ENCODE assay signal across 21 cellular contexts in the genomic region with DNA sequence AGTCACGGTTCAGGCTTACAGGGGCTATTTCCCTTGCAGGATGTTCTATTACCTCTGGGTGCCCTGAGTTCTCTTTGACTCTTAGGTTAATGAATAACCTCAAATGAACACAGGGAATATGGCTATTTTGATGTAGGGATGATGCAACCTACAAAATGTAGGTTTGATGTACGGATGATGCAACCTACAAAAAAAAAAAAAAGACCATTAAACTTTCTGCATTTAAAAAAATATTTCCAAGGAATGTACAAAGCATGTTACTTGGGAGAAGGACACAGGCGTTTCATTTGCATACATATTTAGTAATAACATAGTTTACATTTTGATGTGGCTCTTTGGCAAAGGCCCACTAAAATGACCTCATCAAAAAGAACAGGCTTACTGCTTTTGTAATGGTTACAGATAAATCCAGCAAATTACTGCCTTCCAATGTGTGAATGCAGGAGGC. TPM values are rescaled to one million over a fixed set of nuclear protein-coding genes. Genes with fewer than 3 reads are reported as not detected.
DNase-seq lines count a peak whose midpoint lies in the region; ATAC-seq, FAIRE-seq and TF ChIP-seq lines count a peak whose summit lies in the region.
"Had no signal": no experiment of that assay in that cellular context is flagged by ENCODE, and none has a peak within 500 bp of the region (broad histone marks: within the 10 kb centered on the region; RNA-seq: fewer than 3 reads in every experiment).

No MANE protein-coding gene starts in this region.

- H3K27ac ChIP-seq in liver (ENCODE audit: low read depth in 1 of 2, low read length in 2 of 2), result no peak overlapping the region
- H3K27ac ChIP-seq in neuronal stem cell (replicated peaks; ENCODE audit: low read length), result no peak overlapping the region
- H3K27ac ChIP-seq: neural progenitor cell had no signal

- no peak for TF ChIP-seq CTCF in liver (IDR thresholded peaks at IDR 0.05; ENCODE audit: low read depth, low read length, missing input control)

- no peak overlapping the region for H3K23ac ChIP-seq in neuronal stem cell (ENCODE audit: low read depth, low read length, poor library complexity)

- H3K36me3 Mint-ChIP-seq in activated CD4-positive, alpha-beta memory T cell treated with anti-CD3 and anti-CD28 coated beads for 36 hours, result no peaks in the 10 kb centered on the region
- H3K36me3 Mint-ChIP-seq: activated naive CD8-positive, alpha-beta T cell; neural progenitor cell had no signal

- H3K14ac ChIP-seq in neuronal stem cell (ENCODE audit: low read length), result no peak overlapping the region

- no peak overlapping the region for H2AFZ ChIP-seq in neuronal stem cell (ENCODE audit: low read length)
- H2AFZ ChIP-seq: neural progenitor cell had no signal

- in situ Hi-C loops in Caki2 (cut with HindIII; ENCODE audit: low pct_unique_long_range_greater_than_20kb, low sequenced_read_pairs), result no loop called here

- DNase-seq in Caki2 (ENCODE audit: low read depth) (peak; percentile 69), NCI-H69 (lab: John Stamatoyannopoulos, UW) (peak; percentile 87), fibroblast of gingiva (ENCODE audit: low read depth) (peak; percentile 84), neuronal stem cell (ENCODE audit: low spot score) (no peak), left ventricle myocardium superior (no peak), frontal cortex (ENCODE audit: low spot score in 2 of 2) (no peak)
- DNase-seq in activated CD4-positive, alpha-beta memory T cell treated with anti-CD3 and anti-CD28 coated beads for 36 hours, result no peak
- DNase-seq: activated CD4-positive, alpha-beta T cell treated with anti-CD3 and anti-CD28 coated beads for 48 hours; activated T-cell treated with anti-CD3 and anti-CD28 coated beads for 4 hours; central memory CD4-positive, alpha-beta T cell; NCI-H1092 treated with DMSO at 0.1 percent for 48 hours; NCI-H226; Right ventricle myocardium superior; stimulated activated naive CD4-positive, alpha-beta T cell had no signal

- H3K4me2 ChIP-seq in neuronal stem cell (ENCODE audit: insufficient read depth, low read length, poor library complexity, severe bottlenecking), result no peak overlapping the region
- H3K4me2 ChIP-seq: neural progenitor cell had no signal

- intact Hi-C loops in activated CD4-positive, alpha-beta memory T cell treated with anti-CD3 and anti-CD28 coated beads for 36 hours (cut with micrococcal nuclease), result loop anchor here (2.0 kb wide), 1 partner anchor 15 kb away; no protein-coding TSS in a partner anchor
- intact Hi-C loops in left ventricle myocardium superior (cut with micrococcal nuclease), result no loop called here

- H3K9me3 ChIP-seq in liver (ENCODE audit: control insufficient read depth in 4 of 4, low read length in 3 of 4), result no peaks in the 10 kb centered on the region
- H3K9me3 ChIP-seq in neuronal stem cell (replicated peaks in 1 of 2; ENCODE audit: control insufficient read depth in 2 of 2, insufficient read depth in 1 of 2, low read depth in 1 of 2, low read length in 2 of 2), result no peaks in the 10 kb centered on the region

- CTCF ChIA-PET in activated CD4-positive, alpha-beta memory T cell treated with anti-CD3 and anti-CD28 coated beads for 36 hours (lab: Charles Lee), result no interaction called here

- POLR2A ChIA-PET in activated CD4-positive, alpha-beta memory T cell treated with anti-CD3 and anti-CD28 coated beads for 36 hours (lab: Charles Lee), result no interaction called here

- no peaks in the 10 kb centered on the region for H3K79me1 ChIP-seq in neuronal stem cell (ENCODE audit: low read depth, low read length)

- no peaks in the 10 kb centered on the region for H3K9me3 Mint-ChIP-seq in activated CD4-positive, alpha-beta memory T cell treated with anti-CD3 and anti-CD28 coated beads for 36 hours
- H3K9me3 Mint-ChIP-seq: neural progenitor cell had no signal

- H2AK5ac ChIP-seq in neuronal stem cell (ENCODE audit: low read depth, low read length), result no peak overlapping the region

- H2BK5ac ChIP-seq in neuronal stem cell (ENCODE audit: low read length), result no peak overlapping the region

- no peak overlapping the region for H2BK120ac ChIP-seq in neuronal stem cell (ENCODE audit: low read depth, low read length)

- no peak overlapping the region for H3K18ac ChIP-seq in neuronal stem cell (ENCODE audit: low read length)

- H2BK15ac ChIP-seq in neuronal stem cell (ENCODE audit: low read length), result no peak overlapping the region

- no peak for FAIRE-seq in frontal cortex (lab: Jason Lieb, UNC)
- FAIRE-seq: endometrium had no signal

- H3K4ac ChIP-seq in neuronal stem cell (ENCODE audit: low read length), result no peak overlapping the region

- H3K9ac ChIP-seq in liver (ENCODE audit: low read depth in 1 of 2, low read length in 2 of 2) (no peak overlapping the region), neuronal stem cell (ENCODE audit: low read depth, low read length, poor library complexity) (no peak overlapping the region)
- H3K9ac ChIP-seq: neural progenitor cell had no signal

- no peak overlapping the region for H4K8ac ChIP-seq in neuronal stem cell (ENCODE audit: low read depth, low read length)

- H3K4me3 Mint-ChIP-seq in activated CD4-positive, alpha-beta memory T cell treated with anti-CD3 and anti-CD28 coated beads for 36 hours, result no peak overlapping the region
- H3K4me3 Mint-ChIP-seq: activated naive CD8-positive, alpha-beta T cell; B cell; neural progenitor cell had no signal

- no peak for ATAC-seq in left ventricle myocardium superior

- H3K27ac Mint-ChIP-seq in activated CD4-positive, alpha-beta memory T cell treated with anti-CD3 and anti-CD28 coated beads for 36 hours, result no peak overlapping the region
- H3K27ac Mint-ChIP-seq: activated naive CD8-positive, alpha-beta T cell; B cell; neural progenitor cell had no signal

- H3K27me3 ChIP-seq in liver (ENCODE audit: control insufficient read depth in 4 of 4, insufficient read depth in 4 of 4, low read length in 3 of 4) (no peaks in the 10 kb centered on the region), neuronal stem cell (ENCODE audit: control insufficient read depth in 3 of 3, insufficient read depth in 3 of 3, low read depth in 1 of 3, low read length in 3 of 3) (peaks cover 0 to 3% (median 0%) of the 10 kb centered on the region in 3 experiments)
- H3K27me3 ChIP-seq: neural progenitor cell had no signal

- H3K4me3 ChIP-seq in liver (ENCODE audit: low read depth in 1 of 3, low read length in 3 of 3) (no peak overlapping the region), neuronal stem cell (ENCODE audit: low read length in 2 of 2) (no peak overlapping the region)
- H3K4me3 ChIP-seq: neural progenitor cell, skin epidermis had no signal

- 49% methylated on average over 3 of the region's 3 CpGs for WGBS in liver
- WGBS in neuronal stem cell (ENCODE audit: extremely low coverage in 2 of 2, insufficient read length in 2 of 2, insufficient replicate concordance in 1 of 2), 2 donors, result no CpG with 5 or more reads among the region's 3 CpGs

- H3K4me1 Mint-ChIP-seq in activated CD4-positive, alpha-beta memory T cell treated with anti-CD3 and anti-CD28 coated beads for 36 hours (ENCODE audit: low read depth), result no peaks in the 10 kb centered on the region
- H3K4me1 Mint-ChIP-seq: B cell had no signal

- H3K4me1 ChIP-seq in liver (ENCODE audit: control insufficient read depth in 4 of 4, insufficient read depth in 4 of 4, low read length in 3 of 4), result no peaks in the 10 kb centered on the region
- H3K4me1 ChIP-seq in neuronal stem cell (ENCODE audit: control insufficient read depth in 2 of 2, insufficient read depth in 1 of 2, low read depth in 1 of 2, low read length in 2 of 2), result peaks cover 6% of the 10 kb centered on the region in 2 donors

- H2BK12ac ChIP-seq in neuronal stem cell (ENCODE audit: low read length), result no peak overlapping the region

- H4K91ac ChIP-seq in neuronal stem cell (ENCODE audit: low read depth, low read length, poor library complexity), result no peak overlapping the region

- H3K36me3 ChIP-seq in liver (ENCODE audit: control insufficient read depth in 4 of 4, insufficient read depth in 3 of 4, low read depth in 1 of 4, low read length in 3 of 4) (no peaks in the 10 kb centered on the region), neuronal stem cell (replicated peaks in 1 of 2; ENCODE audit: control insufficient read depth in 2 of 2, insufficient read depth in 2 of 2, low read length in 2 of 2) (no peaks in the 10 kb centered on the region)
- H3K36me3 ChIP-seq: neural progenitor cell had no signal

- H3K27me3 Mint-ChIP-seq in activated CD4-positive, alpha-beta memory T cell treated with anti-CD3 and anti-CD28 coated beads for 36 hours, result no peaks in the 10 kb centered on the region
- H3K27me3 Mint-ChIP-seq: activated naive CD8-positive, alpha-beta T cell had no signal

- TF ChIP-seq RAD21 in liver (IDR thresholded peaks at IDR 0.05), result no peak

TF ChIP-seq in liver, 16 proteins besides CTCF, POLR2A, EP300 and RAD21 (continues in another document):
- TF ChIP-seq HNF4G (IDR thresholded peaks at IDR 0.05) (no peak), SP1 (IDR thresholded peaks at IDR 0.05) (peak; percentile 80), HNF4A (conservative IDR thresholded peaks at IDR 0.05) (peak; percentile 26 to 45), TAF1 (conservative IDR thresholded peaks at IDR 0.05) (no peak), FOXA1 (IDR thresholded peaks at IDR 0.05) (no peak)
- TF ChIP-seq, protein P1, sequence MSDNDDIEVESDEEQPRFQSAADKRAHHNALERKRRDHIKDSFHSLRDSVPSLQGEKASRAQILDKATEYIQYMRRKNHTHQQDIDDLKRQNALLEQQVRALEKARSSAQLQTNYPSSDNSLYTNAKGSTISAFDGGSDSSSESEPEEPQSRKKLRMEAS (IDR thresholded peaks at IDR 0.05), result no peak
- TF ChIP-seq, protein P2, sequence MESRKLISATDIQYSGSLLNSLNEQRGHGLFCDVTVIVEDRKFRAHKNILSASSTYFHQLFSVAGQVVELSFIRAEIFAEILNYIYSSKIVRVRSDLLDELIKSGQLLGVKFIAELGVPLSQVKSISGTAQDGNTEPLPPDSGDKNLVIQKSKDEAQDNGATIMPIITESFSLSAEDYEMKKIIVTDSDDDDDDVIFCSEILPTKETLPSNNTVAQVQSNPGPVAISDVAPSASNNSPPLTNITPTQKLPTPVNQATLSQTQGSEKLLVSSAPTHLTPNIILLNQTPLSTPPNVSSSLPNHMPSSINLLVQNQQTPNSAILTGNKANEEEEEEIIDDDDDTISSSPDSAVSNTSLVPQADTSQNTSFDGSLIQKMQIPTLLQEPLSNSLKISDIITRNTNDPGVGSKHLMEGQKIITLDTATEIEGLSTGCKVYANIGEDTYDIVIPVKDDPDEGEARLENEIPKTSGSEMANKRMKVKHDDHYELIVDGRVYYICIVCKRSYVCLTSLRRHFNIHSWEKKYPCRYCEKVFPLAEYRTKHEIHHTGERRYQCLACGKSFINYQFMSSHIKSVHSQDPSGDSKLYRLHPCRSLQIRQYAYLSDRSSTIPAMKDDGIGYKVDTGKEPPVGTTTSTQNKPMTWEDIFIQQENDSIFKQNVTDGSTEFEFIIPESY (IDR thresholded peaks at IDR 0.05), result no peak

RNA-seq across cellular contexts. Expression of a gene that starts 36.3 kb away (rescaled TPM):
- 0.96 and 4.9 TPM in 2 replicates for total RNA-seq in Caki2 (2014; rRNA removed; shearing (Covaris generic); ENCODE audit: low replicate concordance)
- under 1 TPM; 0.23 to 0.25 TPM for total RNA-seq in liver
- under 1 TPM in 1 of 2 donors, not detected in 1; 0.03 TPM for polyA plus RNA-seq in liver
- 0.39 TPM for polyA plus RNA-seq in neuronal stem cell (2013, experiment 1 of 2)
- polyA plus RNA-seq in neuronal stem cell (2013, experiment 2 of 2), result 0.51 TPM
- total RNA-seq in activated CD4-positive, alpha-beta memory T cell treated with anti-CD3 and anti-CD28 coated beads for 36 hours, result not detected
- not detected for total RNA-seq in left ventricle myocardium superior
- 1.6 TPM for total RNA-seq in frontal cortex
- total RNA-seq: B cell, lung microvascular endothelial cell, Right ventricle myocardium superior had no signal

Comparison
In these comparisons a context has a peak if more than half of its experiments do, and no peak if none do; other contexts are left out.
1. DNase-seq: peak in Caki2 (single experiment), NCI-H69 (single experiment) and fibroblast of gingiva (single experiment); none in neuronal stem cell (single experiment), activated CD4-positive, alpha-beta memory T cell treated with anti-CD3 and anti-CD28 coated beads for 36 hours (single experiment), left ventricle myocardium superior (single experiment) and frontal cortex (0 of 2).